In genomic region chr19:45999653-46000121, GRCh38 we compare ENCODE assay signal across 1 cellular context.
A peak's percentile ranks its signal among the peaks of the same experiment; 100 is the strongest.
TF ChIP-seq lines count a peak whose summit lies in the region.

No MANE protein-coding gene starts in this region.

TF ChIP-seq in HEK293, 187 proteins besides CTCF, POLR2A, EP300 and RAD21 (continued from another document):
- no peak for TF ChIP-seq PRDM2 (tag by site-specific recombination; IDR thresholded peaks at IDR 0.05; ENCODE audit: borderline replicate concordance)
- no peak for TF ChIP-seq WT1 (tag by site-specific recombination; IDR thresholded peaks at IDR 0.05)
- no peak; the same call in 1 of the 2 replicates for TF ChIP-seq ZNF148 (tag by site-specific recombination; IDR thresholded peaks at IDR 0.05; ENCODE audit: borderline replicate concordance)
- TF ChIP-seq ZBTB49 (tag by site-specific recombination; IDR thresholded peaks at IDR 0.05; ENCODE audit: low read depth), result no peak
- no peak for TF ChIP-seq ZNF274 (IDR thresholded peaks at IDR 0.05; ENCODE audit: low read length)
- no peak for TF ChIP-seq ZNF274 (tag by site-specific recombination; IDR thresholded peaks at IDR 0.05; ENCODE audit: borderline replicate concordance)
- no peak for TF ChIP-seq ZNF112 (tag by site-specific recombination; IDR thresholded peaks at IDR 0.05)
- TF ChIP-seq KLF8 (tag by site-specific recombination; IDR thresholded peaks at IDR 0.05), result peak; percentile 80
- TF ChIP-seq ZNF621 (tag by site-specific recombination; IDR thresholded peaks at IDR 0.05), result no peak
- TF ChIP-seq ZNF26 (tag by site-specific recombination; IDR thresholded peaks at IDR 0.05), result no peak
- no peak for TF ChIP-seq ZNF654 (tag by site-specific recombination; IDR thresholded peaks at IDR 0.05; ENCODE audit: low read depth)
- TF ChIP-seq ZBTB20 (tag by site-specific recombination; IDR thresholded peaks at IDR 0.05), result peak; percentile 47; the same call in 1 of the 2 replicates
- TF ChIP-seq ZNF610 (tag by site-specific recombination; IDR thresholded peaks at IDR 0.05; ENCODE audit: borderline replicate concordance), result no peak
- TF ChIP-seq ZNF121 (tag by site-specific recombination; IDR thresholded peaks at IDR 0.05), result peak; percentile 41; the same call in 1 of the 2 replicates
- TF ChIP-seq ELK4 (IDR thresholded peaks at IDR 0.05; ENCODE audit: borderline replicate concordance, low read depth, low read length), result no peak
- TF ChIP-seq ZNF792 (tag by site-specific recombination; IDR thresholded peaks at IDR 0.05), result peak; percentile 89
- no peak for TF ChIP-seq HOXA7 (CRISPR knock-in tag; IDR thresholded peaks at IDR 0.05; ENCODE audit: borderline replicate concordance)
- TF ChIP-seq ZIC2 (tag by site-specific recombination; IDR thresholded peaks at IDR 0.05), result peak; percentile 69
- TF ChIP-seq ZBTB21 (tag by site-specific recombination; IDR thresholded peaks at IDR 0.05), result peak; percentile 99
- TF ChIP-seq ZNF585B (tag by site-specific recombination; IDR thresholded peaks at IDR 0.05), result no peak
- TF ChIP-seq ZNF398 (tag by site-specific recombination; IDR thresholded peaks at IDR 0.05), result peak; percentile 65
- no peak for TF ChIP-seq ZNF140 (tag by site-specific recombination; IDR thresholded peaks at IDR 0.05)
- TF ChIP-seq ZNF768 (tag by site-specific recombination; IDR thresholded peaks at IDR 0.05), result no peak
- no peak for TF ChIP-seq YY1 (tag by site-specific recombination; IDR thresholded peaks at IDR 0.05)
